1 cellular context compared by ENCODE assay signal in the genomic region with DNA sequence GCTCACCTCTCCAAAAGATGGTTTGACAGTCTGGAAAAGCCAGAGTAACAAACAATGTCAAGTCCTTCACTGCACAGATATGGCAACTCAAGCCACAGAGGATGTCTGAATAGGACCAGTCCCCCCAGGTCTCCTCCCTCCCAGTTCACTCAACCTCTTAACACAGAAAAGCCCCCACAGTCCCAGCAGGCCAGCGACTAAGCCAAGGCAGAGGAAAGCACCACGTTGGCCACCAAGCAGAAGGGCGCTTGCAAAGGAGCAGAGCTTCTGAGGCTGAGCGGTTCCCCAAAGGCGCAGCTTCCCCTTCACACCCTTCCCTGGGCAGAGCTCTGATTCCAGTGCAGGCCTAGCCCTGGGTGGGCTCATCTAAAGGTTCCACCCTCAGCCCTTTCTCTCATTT.
TF ChIP-seq lines count a peak whose summit lies in the region.

No MANE protein-coding gene starts in this region.

TF ChIP-seq in HEK293, 187 proteins besides CTCF, POLR2A, EP300 and RAD21 (continued from another document):
- TF ChIP-seq, protein P1, sequence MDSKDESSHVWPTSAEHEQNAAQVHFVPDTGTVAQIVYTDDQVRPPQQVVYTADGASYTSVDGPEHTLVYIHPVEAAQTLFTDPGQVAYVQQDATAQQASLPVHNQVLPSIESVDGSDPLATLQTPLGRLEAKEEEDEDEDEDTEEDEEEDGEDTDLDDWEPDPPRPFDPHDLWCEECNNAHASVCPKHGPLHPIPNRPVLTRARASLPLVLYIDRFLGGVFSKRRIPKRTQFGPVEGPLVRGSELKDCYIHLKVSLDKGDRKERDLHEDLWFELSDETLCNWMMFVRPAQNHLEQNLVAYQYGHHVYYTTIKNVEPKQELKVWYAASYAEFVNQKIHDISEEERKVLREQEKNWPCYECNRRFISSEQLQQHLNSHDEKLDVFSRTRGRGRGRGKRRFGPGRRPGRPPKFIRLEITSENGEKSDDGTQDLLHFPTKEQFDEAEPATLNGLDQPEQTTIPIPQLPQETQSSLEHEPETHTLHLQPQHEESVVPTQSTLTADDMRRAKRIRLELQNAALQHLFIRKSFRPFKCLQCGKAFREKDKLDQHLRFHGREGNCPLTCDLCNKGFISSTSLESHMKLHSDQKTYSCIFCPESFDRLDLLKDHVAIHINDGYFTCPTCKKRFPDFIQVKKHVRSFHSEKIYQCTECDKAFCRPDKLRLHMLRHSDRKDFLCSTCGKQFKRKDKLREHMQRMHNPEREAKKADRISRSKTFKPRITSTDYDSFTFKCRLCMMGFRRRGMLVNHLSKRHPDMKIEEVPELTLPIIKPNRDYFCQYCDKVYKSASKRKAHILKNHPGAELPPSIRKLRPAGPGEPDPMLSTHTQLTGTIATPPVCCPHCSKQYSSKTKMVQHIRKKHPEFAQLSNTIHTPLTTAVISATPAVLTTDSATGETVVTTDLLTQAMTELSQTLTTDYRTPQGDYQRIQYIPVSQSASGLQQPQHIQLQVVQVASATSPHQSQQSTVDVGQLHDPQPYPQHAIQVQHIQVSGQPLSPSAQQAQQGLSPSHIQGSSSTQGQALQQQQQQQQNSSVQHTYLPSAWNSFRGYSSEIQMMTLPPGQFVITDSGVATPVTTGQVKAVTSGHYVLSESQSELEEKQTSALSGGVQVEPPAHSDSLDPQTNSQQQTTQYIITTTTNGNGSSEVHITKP (tag by site-specific recombination; IDR thresholded peaks at IDR 0.05), result no peak
- TF ChIP-seq SP2 (tag by site-specific recombination; IDR thresholded peaks at IDR 0.05), result no peak
- no peak for TF ChIP-seq ZNF146 (tag by site-specific recombination; IDR thresholded peaks at IDR 0.05)
- TF ChIP-seq ZNF626 (tag by site-specific recombination; IDR thresholded peaks at IDR 0.05), result no peak
- no peak for TF ChIP-seq GLI4 (tag by site-specific recombination; IDR thresholded peaks at IDR 0.05)
- TF ChIP-seq ZNF214 (tag by site-specific recombination; IDR thresholded peaks at IDR 0.05; ENCODE audit: borderline replicate concordance), result no peak
- TF ChIP-seq, protein P2, sequence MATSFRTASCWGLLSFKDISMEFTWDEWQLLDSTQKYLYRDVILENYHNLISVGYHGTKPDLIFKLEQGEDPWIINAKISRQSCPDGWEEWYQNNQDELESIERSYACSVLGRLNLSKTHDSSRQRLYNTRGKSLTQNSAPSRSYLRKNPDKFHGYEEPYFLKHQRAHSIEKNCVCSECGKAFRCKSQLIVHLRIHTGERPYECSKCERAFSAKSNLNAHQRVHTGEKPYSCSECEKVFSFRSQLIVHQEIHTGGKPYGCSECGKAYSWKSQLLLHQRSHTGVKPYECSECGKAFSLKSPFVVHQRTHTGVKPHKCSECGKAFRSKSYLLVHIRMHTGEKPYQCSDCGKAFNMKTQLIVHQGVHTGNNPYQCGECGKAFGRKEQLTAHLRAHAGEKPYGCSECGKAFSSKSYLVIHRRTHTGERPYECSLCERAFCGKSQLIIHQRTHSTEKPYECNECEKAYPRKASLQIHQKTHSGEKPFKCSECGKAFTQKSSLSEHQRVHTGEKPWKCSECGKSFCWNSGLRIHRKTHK (tag by site-specific recombination; IDR thresholded peaks at IDR 0.05), result no peak
- TF ChIP-seq, protein P3, sequence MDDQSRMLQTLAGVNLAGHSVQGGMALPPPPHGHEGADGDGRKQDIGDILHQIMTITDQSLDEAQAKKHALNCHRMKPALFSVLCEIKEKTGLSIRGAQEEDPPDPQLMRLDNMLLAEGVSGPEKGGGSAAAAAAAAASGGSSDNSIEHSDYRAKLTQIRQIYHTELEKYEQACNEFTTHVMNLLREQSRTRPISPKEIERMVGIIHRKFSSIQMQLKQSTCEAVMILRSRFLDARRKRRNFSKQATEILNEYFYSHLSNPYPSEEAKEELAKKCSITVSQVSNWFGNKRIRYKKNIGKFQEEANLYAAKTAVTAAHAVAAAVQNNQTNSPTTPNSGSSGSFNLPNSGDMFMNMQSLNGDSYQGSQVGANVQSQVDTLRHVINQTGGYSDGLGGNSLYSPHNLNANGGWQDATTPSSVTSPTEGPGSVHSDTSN (CRISPR knock-in tag; IDR thresholded peaks at IDR 0.05), result no peak
- TF ChIP-seq ZNF302 (tag by site-specific recombination; IDR thresholded peaks at IDR 0.05; ENCODE audit: low read depth), result no peak
TF ChIP-seq in HEK293: peak in this region for 0.
